1 cellular context compared by ENCODE assay signal in genomic region chr6:105204331-105204730, GRCh38.
TF ChIP-seq lines count a peak whose summit lies in the region.

No MANE protein-coding gene starts in this region.

TF ChIP-seq in SK-N-SH, 30 proteins besides CTCF, POLR2A, EP300 and RAD21 (continued from another document):
- TF ChIP-seq NFIC (IDR thresholded peaks at IDR 0.05; ENCODE audit: borderline replicate concordance) = no peak
